Comparison of ENCODE assay signal across 22 cellular contexts in genomic region chr2:26058390-26058789, GRCh38. TPM values are rescaled to one million over a fixed set of nuclear protein-coding genes. Genes with fewer than 3 reads are reported as not detected.
DNase-seq lines count a peak whose midpoint lies in the region; ATAC-seq, FAIRE-seq and TF ChIP-seq lines count a peak whose summit lies in the region.
"Had no signal": no experiment of that assay in that cellular context is flagged by ENCODE, and none has a peak within 500 bp of the region (broad histone marks: within the 10 kb centered on the region; RNA-seq: fewer than 3 reads in every experiment).

No MANE protein-coding gene starts in this region.

- no peak overlapping the region for H3K4me2 ChIP-seq in astrocyte (ENCODE audit: low read length)

- intact Hi-C loops in natural killer cell (cut with micrococcal nuclease) (no loop called here), mucosa of descending colon (cut with DNase I, micrococcal nuclease) (no loop called here), heart right ventricle (cut with DNase I) (no loop called here)

- H3K27me3 Mint-ChIP-seq in natural killer cell (ENCODE audit: low read depth in 2 of 2) (no peaks in the 10 kb centered on the region), astrocyte (ENCODE audit: low read depth, unreplicated experiment) (no peaks in the 10 kb centered on the region)
- no peaks in the 10 kb centered on the region for H3K27me3 Mint-ChIP-seq in natural killer cell treated with Interleukin-12 subunit alpha and Interleukin-12 subunit beta and Interleukin-15 and Interleukin-18, amount 100 ng/mL, for 72 hours
- H3K27me3 Mint-ChIP-seq: stimulated activated naive CD8-positive, alpha-beta T cell treated with anti-CD3 and anti-CD28 coated beads, Interleukin-15, amount 100 ng/mL, for 72 hours had no signal

- H3K4me1 Mint-ChIP-seq in natural killer cell: peaks cover 42 to 46% of the 10 kb centered on the region in 2 donors
- peaks cover 29 to 30% of the 10 kb centered on the region in 2 donors for H3K4me1 Mint-ChIP-seq in natural killer cell treated with Interleukin-12 subunit alpha and Interleukin-12 subunit beta and Interleukin-15 and Interleukin-18, amount 100 ng/mL, for 72 hours (ENCODE audit: low read depth in 2 of 2)
- H3K4me1 Mint-ChIP-seq in astrocyte (ENCODE audit: low read depth, unreplicated experiment): peaks cover 25% of the 10 kb centered on the region

- H3K36me3 ChIP-seq in astrocyte (ENCODE audit: insufficient read depth, low read length) (peaks cover 3% of the 10 kb centered on the region), mucosa of descending colon (ENCODE audit: low read depth) (no peaks in the 10 kb centered on the region), heart right ventricle (peaks cover 0 to 32% (median 3%) of the 10 kb centered on the region in 9 donors)

- peaks cover 99% of the 10 kb centered on the region for H3K79me2 ChIP-seq in astrocyte (ENCODE audit: insufficient read depth, low read length)

- H3K27me3 ChIP-seq in astrocyte (ENCODE audit: insufficient read depth, low read length) (no peaks in the 10 kb centered on the region), heart right ventricle (no peaks in the 10 kb centered on the region)
- H3K27me3 ChIP-seq: upper lobe of left lung had no signal

- H3K4me1 ChIP-seq in astrocyte (ENCODE audit: insufficient read depth, low read length) (peaks cover 4% of the 10 kb centered on the region), mucosa of descending colon (ENCODE audit: low read depth) (no peaks in the 10 kb centered on the region), heart right ventricle (peaks cover 0 to 43% (median 18%) of the 10 kb centered on the region in 9 donors)

- no peak overlapping the region for H2AFZ ChIP-seq in astrocyte (ENCODE audit: low read depth, low read length)

- H3K4me3 ChIP-seq in astrocyte (ENCODE audit: insufficient read depth, low read depth, low read length) (no peak overlapping the region), mucosa of descending colon (no peak overlapping the region), heart right ventricle (no peak overlapping the region)
- H3K4me3 ChIP-seq: upper lobe of left lung had no signal

- no peak for DNase-seq in natural killer cell
- no peak for DNase-seq in natural killer cell treated with Interleukin-12 subunit alpha and Interleukin-12 subunit beta and Interleukin-15 and Interleukin-18, amount 100 ng/mL, for 72 hours (ENCODE audit: low spot score)
- DNase-seq in astrocyte (ENCODE audit: low read depth): no peak
- DNase-seq in mucosa of descending colon: no peak
- DNase-seq in heart right ventricle: no peak
- DNase-seq in AG08395 (ENCODE audit: low spot score): no peak
- DNase-seq: activated effector memory CD4-positive, alpha-beta T cell treated with Interleukin-2 at 50 U/mL for 16 hours; Calu3; central memory CD4-positive, alpha-beta T cell; effector CD8-positive, alpha-beta T cell; mesendoderm; NCI-H1930; NCI-H524; retina; stimulated activated naive CD8-positive, alpha-beta T cell treated with anti-CD3 and anti-CD28 coated beads, Interleukin-15, amount 100 ng/mL, for 72 hours; upper lobe of left lung had no signal

- 93 to 94% methylated on average over 4 of the region's 4 CpGs for WGBS in heart right ventricle, 2 donors

- peaks cover 95% of the 10 kb centered on the region for H4K20me1 ChIP-seq in astrocyte (ENCODE audit: insufficient read depth, low read length)

- no peaks in the 10 kb centered on the region for H3K9me3 Mint-ChIP-seq in natural killer cell
- no peaks in the 10 kb centered on the region for H3K9me3 Mint-ChIP-seq in natural killer cell treated with Interleukin-12 subunit alpha and Interleukin-12 subunit beta and Interleukin-15 and Interleukin-18, amount 100 ng/mL, for 72 hours
- H3K9me3 Mint-ChIP-seq in astrocyte (ENCODE audit: unreplicated experiment): no peaks in the 10 kb centered on the region
- H3K9me3 Mint-ChIP-seq: stimulated activated naive CD8-positive, alpha-beta T cell treated with anti-CD3 and anti-CD28 coated beads, Interleukin-15, amount 100 ng/mL, for 72 hours; T-helper 1 cell treated with Interleukin-12 subunit alpha and Interleukin-12 subunit beta and Interleukin-4 antibody, amounts not matched to agents 30 μg/mL and 1 μg/mL, for 36 hours had no signal

- no peak for ATAC-seq in natural killer cell
- no peak for ATAC-seq in natural killer cell treated with Interleukin-12 subunit alpha and Interleukin-12 subunit beta and Interleukin-15 and Interleukin-18, amount 100 ng/mL, for 72 hours
- peak; percentile 8 for ATAC-seq in mucosa of descending colon
- ATAC-seq in heart right ventricle: no peak
- ATAC-seq in GM18498 (IDR thresholded peaks at IDR 0.05; ENCODE audit: unreplicated experiment): no peak
- no peak for ATAC-seq in HG03439 (IDR thresholded peaks at IDR 0.05; ENCODE audit: unreplicated experiment)
- ATAC-seq: stimulated activated naive CD8-positive, alpha-beta T cell treated with anti-CD3 and anti-CD28 coated beads, Interleukin-15, amount 100 ng/mL, for 72 hours had no signal

- no peak for FAIRE-seq in astrocyte (lab: Jason Lieb, UNC)
- FAIRE-seq: GM19239, H1, islet of Langerhans had no signal

- H3K27ac ChIP-seq in astrocyte (ENCODE audit: low read depth, low read length): no peak overlapping the region
- no peak overlapping the region for H3K27ac ChIP-seq in heart right ventricle
- H3K27ac ChIP-seq: upper lobe of left lung had no signal

- no peak overlapping the region for H3K9ac ChIP-seq in astrocyte (ENCODE audit: low read length)

- H3K4me3 Mint-ChIP-seq in natural killer cell (no peak overlapping the region), astrocyte (ENCODE audit: unreplicated experiment) (no peak overlapping the region)
- no peak overlapping the region for H3K4me3 Mint-ChIP-seq in natural killer cell treated with Interleukin-12 subunit alpha and Interleukin-12 subunit beta and Interleukin-15 and Interleukin-18, amount 100 ng/mL, for 72 hours
- H3K4me3 Mint-ChIP-seq: stimulated activated naive CD8-positive, alpha-beta T cell treated with anti-CD3 and anti-CD28 coated beads, Interleukin-15, amount 100 ng/mL, for 72 hours; T-helper 1 cell treated with Interleukin-12 subunit alpha and Interleukin-12 subunit beta and Interleukin-4 antibody, amounts not matched to agents 30 μg/mL and 1 μg/mL, for 36 hours had no signal

- no peaks in the 10 kb centered on the region for H3K9me3 ChIP-seq in astrocyte (ENCODE audit: insufficient read depth, low read depth, low read length)
- no peaks in the 10 kb centered on the region for H3K9me3 ChIP-seq in mucosa of descending colon
- H3K9me3 ChIP-seq in heart right ventricle: no peaks in the 10 kb centered on the region
- H3K9me3 ChIP-seq: upper lobe of left lung had no signal

- TF ChIP-seq CTCF in natural killer cell (IDR thresholded peaks at IDR 0.05) (no peak), astrocyte (IDR thresholded peaks at IDR 0.05; ENCODE audit: insufficient read depth, low read depth, low read length) (no peak), mucosa of descending colon (IDR thresholded peaks at IDR 0.05) (no peak), heart right ventricle (IDR thresholded peaks at IDR 0.05) (no peak)

- no peaks in the 10 kb centered on the region for H3K36me3 Mint-ChIP-seq in natural killer cell
- no peaks in the 10 kb centered on the region for H3K36me3 Mint-ChIP-seq in natural killer cell treated with Interleukin-12 subunit alpha and Interleukin-12 subunit beta and Interleukin-15 and Interleukin-18, amount 100 ng/mL, for 72 hours
- H3K36me3 Mint-ChIP-seq in astrocyte (ENCODE audit: low read depth, unreplicated experiment): peaks cover 2% of the 10 kb centered on the region

- H3K27ac Mint-ChIP-seq in natural killer cell (peak overlapping the region; percentile 37 to 58), astrocyte (ENCODE audit: unreplicated experiment) (peak overlapping the region; percentile 66)
- H3K27ac Mint-ChIP-seq in natural killer cell treated with Interleukin-12 subunit alpha and Interleukin-12 subunit beta and Interleukin-15 and Interleukin-18, amount 100 ng/mL, for 72 hours: peak overlapping the region in 1 of 2 donors; percentile 32
- H3K27ac Mint-ChIP-seq: stimulated activated naive CD8-positive, alpha-beta T cell treated with anti-CD3 and anti-CD28 coated beads, Interleukin-15, amount 100 ng/mL, for 72 hours; T-helper 1 cell treated with Interleukin-12 subunit alpha and Interleukin-12 subunit beta and Interleukin-4 antibody, amounts not matched to agents 30 μg/mL and 1 μg/mL, for 36 hours had no signal

RNA-seq across cellular contexts. Expression of gene RAB10, which starts 24.5 kb away (rescaled TPM):
- 10 to 100 TPM; 35.8 to 44.2 (median 39.5) TPM for total RNA-seq in natural killer cell
- total RNA-seq in natural killer cell treated with Interleukin-12 subunit alpha and Interleukin-12 subunit beta and Interleukin-15 and Interleukin-18, amount 100 ng/mL, for 72 hours: 100 to 1,000 TPM in 1 of 2 donors, 10 to 100 TPM in 1; 92.2 to 126 TPM
- total RNA-seq in astrocyte: 174 and 192 TPM in 2 replicates
- total RNA-seq in mucosa of descending colon: 100 to 1,000 TPM; 129 to 166 (median 162) TPM
- total RNA-seq in heart right ventricle: 100 to 1,000 TPM in 4 of 10 donors, 10 to 100 TPM in 6; 86.4 to 110 (median 94.9) TPM
- polyA plus RNA-seq in heart right ventricle: 10 to 100 TPM; 32.2 to 47.6 TPM
